Comparison of ENCODE assay signal across 15 cellular contexts in the genomic region with DNA sequence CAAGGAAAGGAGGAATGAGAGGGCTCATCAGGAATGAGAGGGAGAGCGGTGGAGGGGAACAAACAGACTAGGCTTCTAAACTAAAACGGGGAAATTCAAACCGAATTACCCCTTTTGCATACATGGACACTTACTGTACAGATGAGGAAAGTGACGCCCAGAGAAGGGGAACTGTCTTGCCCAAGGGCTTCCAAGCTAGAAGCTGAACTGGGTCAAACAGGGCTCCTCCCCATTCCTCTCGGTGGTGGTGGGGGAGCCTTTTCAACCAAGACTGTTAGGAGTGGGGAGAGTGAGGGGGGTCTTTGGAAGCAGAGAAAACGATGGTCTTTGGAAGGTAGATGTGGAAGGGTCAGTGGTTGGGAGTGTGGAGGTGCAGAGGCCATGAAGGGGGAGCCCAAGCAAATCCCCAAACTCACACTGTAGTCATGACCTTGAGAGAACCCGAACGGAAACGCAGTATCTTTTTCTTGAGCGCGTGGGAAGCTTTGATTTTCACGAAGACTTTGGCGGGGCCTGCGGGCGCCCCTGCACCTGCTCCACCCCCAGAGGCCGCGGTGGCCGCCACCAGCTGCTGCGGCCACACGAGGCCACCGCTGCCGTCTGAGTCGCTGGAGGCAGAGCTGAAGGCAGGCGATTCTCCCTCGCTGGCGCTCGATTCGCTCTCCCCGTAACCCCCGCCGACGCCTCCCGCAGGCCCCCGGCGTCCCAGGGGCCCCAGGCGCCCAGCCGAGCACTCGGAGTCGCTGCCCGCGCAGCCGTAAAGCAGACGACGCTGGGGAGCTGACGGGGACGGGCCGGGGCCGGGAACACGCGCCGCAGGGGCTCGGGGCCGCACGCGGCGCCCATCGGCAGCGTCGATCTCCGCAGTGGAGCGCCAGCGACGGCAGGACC. TPM values are rescaled to one million over a fixed set of nuclear protein-coding genes. Genes with fewer than 3 reads are reported as not detected.
A peak's percentile ranks its signal among the peaks of the same experiment; 100 is the strongest.
DNase-seq lines count a peak whose midpoint lies in the region; ATAC-seq and TF ChIP-seq lines count a peak whose summit lies in the region.
"Had no signal": no experiment of that assay in that cellular context is flagged by ENCODE, and none has a peak within 500 bp of the region (broad histone marks: within the 10 kb centered on the region; RNA-seq: fewer than 3 reads in every experiment).

No MANE protein-coding gene starts in this region.

- CTCF ChIA-PET in activated CD8-positive, alpha-beta memory T cell treated with anti-CD3 and anti-CD28 coated beads, Interleukin-2, amount 10 ng/mL, durations not matched to agents 7 days and 5 days (lab: Charles Lee): interaction anchor here (1.0 to 1.5 kb wide), 2 partner anchors 8 to 118 kb away, joined by 3 to 4 read pairs; no protein-coding TSS in a partner anchor
- CTCF ChIA-PET in activated B cell treated with CpG ODN at 0.5 μM for 24 hours (lab: Charles Lee): no interaction called here

- no peak overlapping the region for H3K27ac ChIP-seq in smooth muscle cell (ENCODE audit: low read depth)

- peaks cover 6% of the 10 kb centered on the region for H3K9me3 ChIP-seq in iPS-18c (ENCODE audit: control insufficient read depth, insufficient read depth, low read length)
- H3K9me3 ChIP-seq in smooth muscle cell (replicated peaks; ENCODE audit: low read depth): no peaks in the 10 kb centered on the region

- no peaks in the 10 kb centered on the region for H3K4me1 ChIP-seq in smooth muscle cell (ENCODE audit: low read depth)

- intact Hi-C loops in activated B cell treated with CpG ODN at 0.5 μM for 24 hours (cut with micrococcal nuclease): no loop called here

- H3K36me3 Mint-ChIP-seq in activated CD8-positive, alpha-beta memory T cell treated with anti-CD3 and anti-CD28 coated beads, Interleukin-2, amount 10 ng/mL, durations not matched to agents 7 days and 5 days: peaks cover 10% of the 10 kb centered on the region
- no peaks in the 10 kb centered on the region for H3K36me3 Mint-ChIP-seq in activated B cell treated with CpG ODN at 0.5 μM for 24 hours (ENCODE audit: low read depth)

- no peak for DNase-seq in activated CD8-positive, alpha-beta memory T cell treated with anti-CD3 and anti-CD28 coated beads, Interleukin-2, amount 10 ng/mL, durations not matched to agents 7 days and 5 days
- DNase-seq in activated CD8-positive, alpha-beta memory T cell treated with anti-CD3 and anti-CD28 coated beads, Interleukin-2, amount 50 U/mL, for 4 hours: no peak
- DNase-seq in activated B cell treated with CpG ODN at 0.5 μM for 24 hours: no peak
- DNase-seq in stimulated activated naive CD8-positive, alpha-beta T cell treated with anti-CD3 and anti-CD28 coated beads, Interleukin-15, amount 100 ng/mL, for 72 hours: no peak
- DNase-seq in SIG-M5 (lab: John Stamatoyannopoulos, UW): no peak
- DNase-seq in smooth muscle cell (lab: John Stamatoyannopoulos, UW; ENCODE audit: unreplicated experiment): no peak
- DNase-seq: activated CD4-positive, CD25-positive, alpha-beta regulatory T cell treated with anti-CD3 and anti-CD28 coated beads, Interleukin-2, amount 50 U/mL, for 72 hours; DMS53; GOT3; KBM-7; NCI-H2171 had no signal

- no peak overlapping the region for H3K4me2 ChIP-seq in smooth muscle cell

- peaks cover 2% of the 10 kb centered on the region for H3F3A ChIP-seq in smooth muscle cell (ENCODE audit: low read depth)

- no peaks in the 10 kb centered on the region for H3K9me3 Mint-ChIP-seq in activated CD8-positive, alpha-beta memory T cell treated with anti-CD3 and anti-CD28 coated beads, Interleukin-2, amount 10 ng/mL, durations not matched to agents 7 days and 5 days (ENCODE audit: low read depth)
- peaks cover 10% of the 10 kb centered on the region for H3K9me3 Mint-ChIP-seq in activated B cell treated with CpG ODN at 0.5 μM for 24 hours
- no peaks in the 10 kb centered on the region for H3K9me3 Mint-ChIP-seq in stimulated activated naive CD8-positive, alpha-beta T cell treated with anti-CD3 and anti-CD28 coated beads, Interleukin-15, amount 100 ng/mL, for 72 hours

- H3K27me3 Mint-ChIP-seq in activated CD8-positive, alpha-beta memory T cell treated with anti-CD3 and anti-CD28 coated beads, Interleukin-2, amount 10 ng/mL, durations not matched to agents 7 days and 5 days: peaks cover 58% of the 10 kb centered on the region
- peaks cover 41% of the 10 kb centered on the region for H3K27me3 Mint-ChIP-seq in activated B cell treated with CpG ODN at 0.5 μM for 24 hours
- H3K27me3 Mint-ChIP-seq in stimulated activated naive CD8-positive, alpha-beta T cell treated with anti-CD3 and anti-CD28 coated beads, Interleukin-15, amount 100 ng/mL, for 72 hours: peaks cover 53% of the 10 kb centered on the region

- no peak overlapping the region for H3K9ac ChIP-seq in smooth muscle cell (ENCODE audit: low read depth)

- H3K4me3 Mint-ChIP-seq in activated CD8-positive, alpha-beta memory T cell treated with anti-CD3 and anti-CD28 coated beads, Interleukin-2, amount 10 ng/mL, durations not matched to agents 7 days and 5 days: no peak overlapping the region
- H3K4me3 Mint-ChIP-seq in activated B cell treated with CpG ODN at 0.5 μM for 24 hours: peak overlapping the region; percentile 57
- H3K4me3 Mint-ChIP-seq in stimulated activated naive CD8-positive, alpha-beta T cell treated with anti-CD3 and anti-CD28 coated beads, Interleukin-15, amount 100 ng/mL, for 72 hours: peak overlapping the region; percentile 49 to 56

- no peaks in the 10 kb centered on the region for H4K20me1 ChIP-seq in smooth muscle cell (ENCODE audit: low read depth)

- 50% methylated on average over 24 of the region's 63 CpGs for WGBS in smooth muscle cell (ENCODE audit: low lambda C conversion rate)

- no peaks in the 10 kb centered on the region for H3K79me2 ChIP-seq in smooth muscle cell (ENCODE audit: low read depth)

- peaks cover 8% of the 10 kb centered on the region for H3K27me3 ChIP-seq in smooth muscle cell (ENCODE audit: low read depth)

- peaks cover 6% of the 10 kb centered on the region for H3K4me1 Mint-ChIP-seq in activated CD8-positive, alpha-beta memory T cell treated with anti-CD3 and anti-CD28 coated beads, Interleukin-2, amount 10 ng/mL, durations not matched to agents 7 days and 5 days
- peaks cover 6% of the 10 kb centered on the region for H3K4me1 Mint-ChIP-seq in activated B cell treated with CpG ODN at 0.5 μM for 24 hours
- H3K4me1 Mint-ChIP-seq in stimulated activated naive CD8-positive, alpha-beta T cell treated with anti-CD3 and anti-CD28 coated beads, Interleukin-15, amount 100 ng/mL, for 72 hours: peaks cover 10% of the 10 kb centered on the region

- POLR2A ChIA-PET in activated B cell treated with CpG ODN at 0.5 μM for 24 hours (lab: Charles Lee): interaction anchor here (1.0 kb wide), 1 partner anchor 30 kb away, joined by 3 read pairs; no protein-coding TSS in a partner anchor

- no peaks in the 10 kb centered on the region for H3K36me3 ChIP-seq in smooth muscle cell (ENCODE audit: low read depth)

- no peak overlapping the region for H2AFZ ChIP-seq in smooth muscle cell (ENCODE audit: low read depth)

- H3K4me3 ChIP-seq in iPS-18c (ENCODE audit: insufficient read depth, low read depth, low read length): peak overlapping the region; percentile 36; the same call in 1 of the 2 replicates
- no peak overlapping the region for H3K4me3 ChIP-seq in smooth muscle cell

- H3K27ac Mint-ChIP-seq in activated CD8-positive, alpha-beta memory T cell treated with anti-CD3 and anti-CD28 coated beads, Interleukin-2, amount 10 ng/mL, durations not matched to agents 7 days and 5 days: peak overlapping the region; percentile 35
- H3K27ac Mint-ChIP-seq in activated B cell treated with CpG ODN at 0.5 μM for 24 hours: peak overlapping the region; percentile 78
- no peak overlapping the region for H3K27ac Mint-ChIP-seq in stimulated activated naive CD8-positive, alpha-beta T cell treated with anti-CD3 and anti-CD28 coated beads, Interleukin-15, amount 100 ng/mL, for 72 hours

- TF ChIP-seq CTCF in activated B cell treated with CpG ODN at 0.5 μM for 24 hours (IDR thresholded peaks at IDR 0.05) (no peak), smooth muscle cell (IDR thresholded peaks at IDR 0.05; ENCODE audit: borderline replicate concordance, insufficient read depth, poor library complexity, severe bottlenecking) (no peak)

- ATAC-seq in activated CD8-positive, alpha-beta memory T cell treated with anti-CD3 and anti-CD28 coated beads, Interleukin-2, amount 10 ng/mL, durations not matched to agents 7 days and 5 days: no peak
- ATAC-seq in activated B cell treated with CpG ODN at 0.5 μM for 24 hours (ENCODE audit: low read depth) (peak; percentile 37), GM19463 (IDR thresholded peaks at IDR 0.05; ENCODE audit: unreplicated experiment) (no peak)
- ATAC-seq in stimulated activated naive CD8-positive, alpha-beta T cell treated with anti-CD3 and anti-CD28 coated beads, Interleukin-15, amount 100 ng/mL, for 72 hours: peak; percentile 53

RNA-seq across cellular contexts. Expression of a gene that starts 12.3 kb away (rescaled TPM):
- 10 to 100 TPM in 1 of 2 experiments, not detected in 1; 25.9 TPM for total RNA-seq in activated CD8-positive, alpha-beta memory T cell treated with anti-CD3 and anti-CD28 coated beads, Interleukin-2, amount 10 ng/mL, durations not matched to agents 7 days and 5 days
- 33.1 and 38.2 TPM in 2 replicates for total RNA-seq in activated B cell treated with CpG ODN at 0.5 μM for 24 hours
- total RNA-seq in smooth muscle cell: not detected in 2 replicates
- 3.3 TPM in 1 of 2 replicates, not detected in the other for polyA plus RNA-seq in smooth muscle cell
- total RNA-seq: A673, mucosa of gallbladder had no signal

RNA-seq across cellular contexts. Expression of a gene that starts 12.7 kb away (rescaled TPM):
- total RNA-seq in activated CD8-positive, alpha-beta memory T cell treated with anti-CD3 and anti-CD28 coated beads, Interleukin-2, amount 10 ng/mL, durations not matched to agents 7 days and 5 days: 1 to 10 TPM in 1 of 2 experiments, under 1 TPM in 1; 0.12 to 1.2 TPM
- total RNA-seq in activated B cell treated with CpG ODN at 0.5 μM for 24 hours (0.49 and 0.75 TPM in 2 replicates), smooth muscle cell (6.2 and 12.3 TPM in 2 replicates)
- 19.1 and 22.7 TPM in 2 replicates for polyA plus RNA-seq in smooth muscle cell

RNA-seq across cellular contexts. Expression of a gene that starts 23.4 kb away (rescaled TPM):
- total RNA-seq in activated CD8-positive, alpha-beta memory T cell treated with anti-CD3 and anti-CD28 coated beads, Interleukin-2, amount 10 ng/mL, durations not matched to agents 7 days and 5 days: 10 to 100 TPM in 1 of 2 experiments, 1 to 10 TPM in 1; 1.8 to 27.5 TPM
- 13.4 and 17.8 TPM in 2 replicates for total RNA-seq in activated B cell treated with CpG ODN at 0.5 μM for 24 hours
- 0.09 and 2.3 TPM in 2 replicates for total RNA-seq in smooth muscle cell
- 0.81 and 1.3 TPM in 2 replicates for polyA plus RNA-seq in smooth muscle cell
- total RNA-seq: A673 had no signal

RNA-seq across cellular contexts. Expression of a gene that starts 47.2 kb away (rescaled TPM):
- total RNA-seq in activated CD8-positive, alpha-beta memory T cell treated with anti-CD3 and anti-CD28 coated beads, Interleukin-2, amount 10 ng/mL, durations not matched to agents 7 days and 5 days: 100 to 1,000 TPM; 497 to 498 TPM
- 174 and 200 TPM in 2 replicates for total RNA-seq in activated B cell treated with CpG ODN at 0.5 μM for 24 hours
- 152 and 172 TPM in 2 replicates for total RNA-seq in smooth muscle cell
- polyA plus RNA-seq in smooth muscle cell: 165 and 183 TPM in 2 replicates

Comparison
In these comparisons a context has a peak if more than half of its experiments do, and no peak if none do; other contexts are left out.
1. ATAC-seq: peak in activated B cell treated with CpG ODN at 0.5 μM for 24 hours (single experiment) and stimulated activated naive CD8-positive, alpha-beta T cell treated with anti-CD3 and anti-CD28 coated beads, Interleukin-15, amount 100 ng/mL, for 72 hours (single experiment); none in activated CD8-positive, alpha-beta memory T cell treated with anti-CD3 and anti-CD28 coated beads, Interleukin-2, amount 10 ng/mL, durations not matched to agents 7 days and 5 days (single experiment) and GM19463 (single experiment).
2. H3K27ac Mint-ChIP-seq: peak in activated CD8-positive, alpha-beta memory T cell treated with anti-CD3 and anti-CD28 coated beads, Interleukin-2, amount 10 ng/mL, durations not matched to agents 7 days and 5 days (single experiment) and activated B cell treated with CpG ODN at 0.5 μM for 24 hours (single experiment); none in stimulated activated naive CD8-positive, alpha-beta T cell treated with anti-CD3 and anti-CD28 coated beads, Interleukin-15, amount 100 ng/mL, for 72 hours (0 of 2).